ENCODE assay signal across 16 cellular contexts in the genomic region with DNA sequence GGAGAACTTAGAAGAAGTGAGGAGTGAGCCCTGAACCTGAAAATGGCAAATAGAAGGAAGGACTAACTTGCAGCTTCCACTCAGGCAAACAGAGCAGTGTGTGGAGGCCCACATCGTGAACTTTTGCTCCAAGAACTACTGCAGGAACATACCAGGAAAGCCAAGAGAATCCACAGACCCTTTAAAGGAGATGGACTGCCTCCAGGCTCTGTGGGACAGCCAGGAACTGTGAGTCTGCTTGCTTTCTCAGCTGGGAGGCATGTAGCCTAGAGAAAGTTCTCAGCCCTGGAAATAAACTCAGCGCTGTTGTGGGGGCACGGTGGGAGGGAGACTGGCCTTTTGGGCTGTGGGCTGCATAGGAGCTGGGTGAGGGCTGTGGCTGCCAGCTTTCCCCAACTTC.
DNase-seq lines count a peak whose midpoint lies in the region; ATAC-seq and TF ChIP-seq lines count a peak whose summit lies in the region.
"Had no signal": no experiment of that assay in that cellular context is flagged by ENCODE, and none has a peak within 500 bp of the region (broad histone marks: within the 10 kb centered on the region; RNA-seq: fewer than 3 reads in every experiment).

No MANE protein-coding gene starts in this region.

- no peak overlapping the region for H3K4me3 Mint-ChIP-seq in osteocyte (ENCODE audit: unreplicated experiment)
- H3K4me3 Mint-ChIP-seq: activated B cell treated with CpG ODN at 0.5 μM for 24 hours; activated naive CD8-positive, alpha-beta T cell treated with anti-CD3 and anti-CD28 coated beads for 36 hours had no signal

- peak; percentile 46 for DNase-seq in AG08396 (ENCODE audit: low spot score)
- DNase-seq in amniotic stem cell (lab: John Stamatoyannopoulos, UW): peak; percentile 8
- peak; percentile 69 for DNase-seq in fibroblast of the aortic adventitia (ENCODE audit: low read depth)
- peak; percentile 70 for DNase-seq in osteocyte (ENCODE audit: extremely low spot score, unreplicated experiment)
- DNase-seq in activated T-cell treated with anti-CD3 and anti-CD28 coated beads, Interleukin-2, amount 50 U/mL, for 1 hour: no peak
- no peak for DNase-seq in NCI-H510A (lab: John Stamatoyannopoulos, UW)
- no peak for DNase-seq in NOMO-1 treated with DMSO at 0.1 percent for 48 hours (lab: John Stamatoyannopoulos, UW; ENCODE audit: unreplicated experiment)
- DNase-seq: ACHN; activated B cell treated with CpG ODN at 0.5 μM for 24 hours; activated CD8-positive, alpha-beta memory T cell treated with anti-CD3 and anti-CD28 coated beads, Interleukin-2, amount 50 U/mL, for 48 hours; activated naive CD8-positive, alpha-beta T cell treated with anti-CD3 and anti-CD28 coated beads for 36 hours; dorsolateral prefrontal cortex; nucleus accumbens; SW 1271; thyroid gland had no signal

- no peaks in the 10 kb centered on the region for H3K36me3 Mint-ChIP-seq in osteocyte (ENCODE audit: unreplicated experiment)
- H3K36me3 Mint-ChIP-seq: activated naive CD8-positive, alpha-beta T cell treated with anti-CD3 and anti-CD28 coated beads for 36 hours had no signal

- ATAC-seq in GM21367 (IDR thresholded peaks at IDR 0.05; ENCODE audit: unreplicated experiment): no peak

- TF ChIP-seq CTCF in fibroblast of the aortic adventitia (IDR thresholded peaks at IDR 0.05; ENCODE audit: insufficient read depth, low read length): no peak
- no peak for TF ChIP-seq CTCF in osteocyte (IDR thresholded peaks at IDR 0.05)

- no peak overlapping the region for H3K4me3 ChIP-seq in fibroblast of the aortic adventitia (ENCODE audit: low read depth, low read length)
- H3K4me3 ChIP-seq: dorsolateral prefrontal cortex, thyroid gland had no signal

- H3K4me1 Mint-ChIP-seq in osteocyte (ENCODE audit: unreplicated experiment): peaks cover 25% of the 10 kb centered on the region
- H3K4me1 Mint-ChIP-seq: activated B cell treated with CpG ODN at 0.5 μM for 24 hours had no signal

- H3K27me3 Mint-ChIP-seq in osteocyte (ENCODE audit: unreplicated experiment): no peaks in the 10 kb centered on the region
- H3K27me3 Mint-ChIP-seq: activated naive CD8-positive, alpha-beta T cell treated with anti-CD3 and anti-CD28 coated beads for 36 hours had no signal

- H3K9me3 Mint-ChIP-seq in osteocyte (ENCODE audit: unreplicated experiment): peaks cover 16% of the 10 kb centered on the region
- H3K9me3 Mint-ChIP-seq: activated B cell treated with CpG ODN at 0.5 μM for 24 hours; activated naive CD8-positive, alpha-beta T cell treated with anti-CD3 and anti-CD28 coated beads for 36 hours had no signal

- peak overlapping the region; percentile 64 for H3K27ac Mint-ChIP-seq in osteocyte (ENCODE audit: unreplicated experiment)
- H3K27ac Mint-ChIP-seq: activated B cell treated with CpG ODN at 0.5 μM for 24 hours; activated naive CD8-positive, alpha-beta T cell treated with anti-CD3 and anti-CD28 coated beads for 36 hours had no signal

Comparison
In these comparisons a context has a peak if more than half of its experiments do, and no peak if none do; other contexts are left out.
1. DNase-seq: peak in AG08396 (single experiment), amniotic stem cell (single experiment), fibroblast of the aortic adventitia (single experiment) and osteocyte (single experiment); none in activated T-cell treated with anti-CD3 and anti-CD28 coated beads, Interleukin-2, amount 50 U/mL, for 1 hour (single experiment), NCI-H510A (single experiment) and NOMO-1 treated with DMSO at 0.1 percent for 48 hours (single experiment).